In the genomic region with DNA sequence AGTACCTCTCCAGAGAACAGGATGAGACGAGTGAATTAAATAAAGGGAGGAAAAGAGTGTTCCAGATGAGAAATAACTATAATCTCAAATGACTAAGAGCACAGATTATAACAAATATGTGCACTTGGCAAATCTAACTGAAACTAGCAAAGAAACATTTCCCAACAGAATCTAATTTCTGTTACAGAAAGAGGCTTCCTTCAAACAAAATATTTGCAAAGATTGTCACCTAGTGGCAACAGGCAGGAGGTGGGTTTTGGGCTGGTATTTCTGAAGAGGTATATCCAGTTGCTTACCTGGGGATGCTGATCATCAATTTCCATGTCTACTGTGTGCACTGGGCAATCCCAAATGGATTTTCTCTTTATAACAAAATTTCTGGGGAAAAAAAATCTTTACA, we compare ENCODE assay signal across 12 cellular contexts. TPM values are rescaled to one million over a fixed set of nuclear protein-coding genes. Genes with fewer than 3 reads are reported as not detected.
DNase-seq lines count a peak whose midpoint lies in the region; ATAC-seq and TF ChIP-seq lines count a peak whose summit lies in the region.
"Had no signal": no experiment of that assay in that cellular context is flagged by ENCODE, and none has a peak within 500 bp of the region (broad histone marks: within the 10 kb centered on the region; RNA-seq: fewer than 3 reads in every experiment).

No MANE protein-coding gene starts in this region.

- H3K4me2 ChIP-seq in OCI-LY1 (ENCODE audit: low read length) (no peak overlapping the region), fibroblast of lung (ENCODE audit: extremely low read depth, insufficient read depth, low read length) (no peak overlapping the region)

- no peaks in the 10 kb centered on the region for H4K20me1 ChIP-seq in OCI-LY1 (ENCODE audit: insufficient read depth, low read length)
- H4K20me1 ChIP-seq in fibroblast of lung (ENCODE audit: control insufficient read depth, extremely low read depth, insufficient read depth, low read length) = no peaks in the 10 kb centered on the region

- POLR2A ChIA-PET in GM10248 (lab: Yijun Ruan, JAX) = no interaction called here

- H3K79me2 ChIP-seq in OCI-LY1 (ENCODE audit: insufficient read depth, low read length) = no peaks in the 10 kb centered on the region
- no peaks in the 10 kb centered on the region for H3K79me2 ChIP-seq in fibroblast of lung (ENCODE audit: control insufficient read depth, insufficient read depth, low read length)

- CTCF ChIA-PET in GM10248 (lab: Yijun Ruan, JAX) = interaction anchor here (0.7 kb wide), 1 partner anchor 589 kb away, joined by 5 read pairs; no protein-coding TSS in a partner anchor

- H3K36me3 ChIP-seq in OCI-LY1 (ENCODE audit: insufficient read depth, low read length) (no peaks in the 10 kb centered on the region), fibroblast of lung (ENCODE audit: control insufficient read depth, insufficient read depth, low read length) (no peaks in the 10 kb centered on the region)
- H3K36me3 ChIP-seq: uterus had no signal

- no peak overlapping the region for H3K27ac ChIP-seq in 22Rv1
- no peak overlapping the region for H3K27ac ChIP-seq in OCI-LY1 (ENCODE audit: low read depth, low read length, poor library complexity, severe bottlenecking)
- no peak overlapping the region for H3K27ac ChIP-seq in fibroblast of lung (ENCODE audit: insufficient read depth, low read length)
- H3K27ac ChIP-seq: uterus had no signal

- no peak overlapping the region for H2AFZ ChIP-seq in OCI-LY1 (ENCODE audit: low read length)
- H2AFZ ChIP-seq in fibroblast of lung (ENCODE audit: low read length) = no peak overlapping the region

- H3F3A ChIP-seq in OCI-LY1 (ENCODE audit: insufficient read depth, low read length) = no peaks in the 10 kb centered on the region

- ATAC-seq in GM21367 (IDR thresholded peaks at IDR 0.05; ENCODE audit: unreplicated experiment) = no peak

- no peak for DNase-seq in GM10248 (ENCODE audit: extremely low spot score)
- DNase-seq in fibroblast of lung (ENCODE audit: low read depth in 2 of 2) = peak; percentile 19 to 59
- no peak for DNase-seq in NCI-H2196 (lab: John Stamatoyannopoulos, UW; ENCODE audit: unreplicated experiment)
- DNase-seq in NCI-H510A (lab: John Stamatoyannopoulos, UW) = no peak
- DNase-seq in NCI-H2107 (lab: John Stamatoyannopoulos, UW) = no peak
- DNase-seq: activated naive CD4-positive, alpha-beta T cell treated with anti-CD3 and anti-CD28 coated beads, Interleukin-2, amount 10 ng/mL, durations not matched to agents 7 days and 5 days; GDM1; MV-4-11; uterus had no signal

- H3K4me1 ChIP-seq in OCI-LY1 (ENCODE audit: insufficient read depth, low read length, severe bottlenecking) (peaks cover 3% of the 10 kb centered on the region), fibroblast of lung (ENCODE audit: control insufficient read depth, extremely low read depth, insufficient read depth, low read length) (peaks cover 4% of the 10 kb centered on the region)

- no peak overlapping the region for H3K9ac ChIP-seq in OCI-LY1 (ENCODE audit: low read length)
- no peak overlapping the region for H3K9ac ChIP-seq in fibroblast of lung (ENCODE audit: insufficient read depth, low read length)

- H3K27me3 ChIP-seq in OCI-LY1 (ENCODE audit: insufficient read depth, low read length) (0 out of 2 replicates have a peak, but pooled peaks cover 3% of the 10 kb centered on the region), fibroblast of lung (ENCODE audit: control insufficient read depth, insufficient read depth, low read length) (no peaks in the 10 kb centered on the region)
- H3K27me3 ChIP-seq: uterus had no signal

- peak; percentile 32; the same call in 1 of the 2 replicates for TF ChIP-seq CTCF in 22Rv1 (IDR thresholded peaks at IDR 0.05)
- peak; percentile 18 for TF ChIP-seq CTCF in GM10248 (IDR thresholded peaks at IDR 0.05; ENCODE audit: control extremely low read depth, extremely low read depth, low read depth, missing control alignments)
- TF ChIP-seq CTCF in OCI-LY1 (IDR thresholded peaks at IDR 0.05; ENCODE audit: low read length) = peak; percentile 42
- peak; percentile 30 to 34 for TF ChIP-seq CTCF in fibroblast of lung (conservative IDR thresholded peaks at IDR 0.05 in 1 of 2, IDR thresholded peaks at IDR 0.05 in 1 of 2; ENCODE audit: low read depth in 1 of 2, low read length in 2 of 2)

- H3K9me3 ChIP-seq in OCI-LY1 (ENCODE audit: low read length) (no peaks in the 10 kb centered on the region), fibroblast of lung (ENCODE audit: control insufficient read depth, insufficient read depth, low read depth, low read length) (no peaks in the 10 kb centered on the region)
- H3K9me3 ChIP-seq: uterus had no signal

- H3K9me2 ChIP-seq in OCI-LY1 (ENCODE audit: low read depth, low read length) = no peaks in the 10 kb centered on the region

- H3K4me3 ChIP-seq in OCI-LY1 (ENCODE audit: low read depth, low read length, poor library complexity, severe bottlenecking) (no peak overlapping the region), fibroblast of lung (replicated peaks in 1 of 4; ENCODE audit: control extremely low read depth in 1 of 4, insufficient read depth in 1 of 4, low read depth in 3 of 4, low read length in 4 of 4) (no peak overlapping the region)
- H3K4me3 ChIP-seq: uterus had no signal

RNA-seq across cellular contexts. Expression of a gene that starts 5.6 kb away (rescaled TPM):
- total RNA-seq in fibroblast of lung = 6.9 and 10.9 TPM in 2 replicates
- 24.5 and 34.4 TPM in 2 replicates for polyA plus RNA-seq in fibroblast of lung
- polyA plus RNA-seq in fibroblast of lung (2012) = 13.3 and 20.1 TPM in 2 replicates
- 0.11 and 1.7 TPM in 2 replicates for polyA minus RNA-seq in fibroblast of lung (ENCODE audit: low replicate concordance)

RNA-seq across cellular contexts. Expression of a gene that starts 59.1 kb away (rescaled TPM):
- total RNA-seq in fibroblast of lung = 3.6 and 8.9 TPM in 2 replicates
- 1.1 and 1.3 TPM in 2 replicates for polyA plus RNA-seq in fibroblast of lung
- polyA plus RNA-seq in fibroblast of lung (2012) = 1.4 and 1.6 TPM in 2 replicates
- 1.8 and 12.8 TPM in 2 replicates for polyA minus RNA-seq in fibroblast of lung (ENCODE audit: low replicate concordance)

Comparison
In these comparisons a context has a peak if more than half of its experiments do, and no peak if none do; other contexts are left out.
1. DNase-seq: peak in fibroblast of lung (2 of 2); none in GM10248 (single experiment), NCI-H2196 (single experiment), NCI-H510A (single experiment) and NCI-H2107 (single experiment).
2. Peak in every context shown above with its lines, with median percentiles within 50 percentile points of each other: CTCF ChIP-seq.